Comparison of ENCODE assay signal across 11 cellular contexts in the genomic region with DNA sequence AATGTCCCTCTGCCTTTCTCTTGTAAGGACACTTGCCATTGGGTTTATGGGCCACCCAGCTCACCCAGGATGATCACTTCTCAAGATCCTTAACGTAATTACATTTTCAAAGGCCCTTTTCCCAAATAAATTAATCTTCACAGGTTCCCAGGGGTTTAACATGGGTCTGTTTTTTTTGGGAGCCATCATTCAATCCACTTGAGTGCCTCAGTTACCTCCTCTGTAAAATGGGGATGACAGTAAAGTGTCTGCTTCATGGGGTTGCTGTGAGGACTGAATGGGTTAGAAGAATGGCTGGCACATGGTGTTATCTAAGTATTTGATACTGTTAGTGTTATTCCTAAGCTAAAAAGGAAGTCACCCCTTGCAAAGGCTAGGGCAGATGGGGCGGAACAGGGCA. TPM values are rescaled to one million over a fixed set of nuclear protein-coding genes. Genes with fewer than 3 reads are reported as not detected.
DNase-seq lines count a peak whose midpoint lies in the region; ATAC-seq and TF ChIP-seq lines count a peak whose summit lies in the region.
"Had no signal": no experiment of that assay in that cellular context is flagged by ENCODE, and none has a peak within 500 bp of the region (broad histone marks: within the 10 kb centered on the region; RNA-seq: fewer than 3 reads in every experiment).

No MANE protein-coding gene starts in this region.

- ATAC-seq in psoas muscle (no peak), GM18520 (IDR thresholded peaks at IDR 0.05; ENCODE audit: unreplicated experiment) (no peak)

- H3K36me3 ChIP-seq in psoas muscle (ENCODE audit: insufficient read depth in 1 of 2, low read depth in 1 of 2) = no peaks in the 10 kb centered on the region

- no peaks in the 10 kb centered on the region for H3K9me3 Mint-ChIP-seq in CD14-positive monocyte
- H3K9me3 Mint-ChIP-seq in IgD-negative memory B cell = no peaks in the 10 kb centered on the region

- peaks cover 0 to 1% (median 0%) of the 10 kb centered on the region in 3 donors for H3K27me3 Mint-ChIP-seq in CD14-positive monocyte (ENCODE audit: low read depth in 3 of 3)
- H3K27me3 Mint-ChIP-seq in IgD-negative memory B cell = no peaks in the 10 kb centered on the region

- DNase-seq in CD14-positive monocyte (ENCODE audit: low spot score) (no peak), caudate nucleus (lab: John Stamatoyannopoulos, UW) (no peak), psoas muscle (peak in 1 of 2 donors; percentile 32), NCI-H510A treated with DMSO at 0.1 percent for 48 hours (lab: John Stamatoyannopoulos, UW) (no peak), SKM-1 treated with dmso at 0.1 percent for 144 hours (lab: John Stamatoyannopoulos, UW; ENCODE audit: unreplicated experiment) (no peak), dedifferentiated amniotic fluid mesenchymal stem cell (ENCODE audit: extremely low spot score) (no peak)
- DNase-seq: NCI-H1436, NCI-H748 treated with DMSO at 0.1 percent for 48 hours had no signal

- peaks cover 20% of the 10 kb centered on the region for H3K4me1 ChIP-seq in psoas muscle

- intact Hi-C loops in CD14-positive monocyte (cut with micrococcal nuclease) = loop anchor here in 1 of 2 donors (5.0 kb wide), 1 partner anchor 395 kb away; the partner anchor contains the start of gene SLC29A3
- intact Hi-C loops in psoas muscle (cut with DNase I) = loop anchor here in 1 of 2 donors (5.0 kb wide), 1 partner anchor 320 kb away; no protein-coding TSS in a partner anchor

- H3K4me1 Mint-ChIP-seq in CD14-positive monocyte (peaks cover 95% of the 10 kb centered on the region), IgD-negative memory B cell (peaks cover 25 to 47% (median 32%) of the 10 kb centered on the region in 3 donors)

- H3K27ac ChIP-seq in caudate nucleus (ENCODE audit: low read depth, low read length) (peak overlapping the region; percentile 99), psoas muscle (peak overlapping the region; percentile 65)

- no peak for TF ChIP-seq CTCF in CD14-positive monocyte (IDR thresholded peaks at IDR 0.05)
- no peak for TF ChIP-seq CTCF in psoas muscle (IDR thresholded peaks at IDR 0.05)

- WGBS in psoas muscle, 3 donors = 88 to 94% (median 91%) methylated on average over 2 of the region's 2 CpGs

- H3K27ac Mint-ChIP-seq in CD14-positive monocyte = peak overlapping the region in 5 of 7 donors; percentile 45 to 97 (median 90)
- peak overlapping the region; percentile 24 to 53 (median 49) for H3K27ac Mint-ChIP-seq in IgD-negative memory B cell

- H3K4me3 ChIP-seq in psoas muscle = no peak overlapping the region

- no peaks in the 10 kb centered on the region for H3K9me3 ChIP-seq in psoas muscle

- H3K4me3 Mint-ChIP-seq in CD14-positive monocyte (peak overlapping the region; percentile 34 to 98), IgD-negative memory B cell (peak overlapping the region in 1 of 4 donors; percentile 23)

- H3K36me3 Mint-ChIP-seq in CD14-positive monocyte = peaks cover 26 to 27% of the 10 kb centered on the region in 2 donors
- no peaks in the 10 kb centered on the region for H3K36me3 Mint-ChIP-seq in IgD-negative memory B cell

- H3K27me3 ChIP-seq in psoas muscle (ENCODE audit: insufficient read depth in 3 of 3, low read length in 2 of 3) = no peaks in the 10 kb centered on the region

RNA-seq across cellular contexts. Expression of gene C10orf105, which starts 7.4 kb away (rescaled TPM):
- polyA plus RNA-seq in CD14-positive monocyte (under 1 TPM; 0.18 to 0.48 TPM), IgD-negative memory B cell (not detected), psoas muscle (under 1 TPM; 0.01 to 0.03 (median 0.03) TPM)
- total RNA-seq in psoas muscle = not detected
- total RNA-seq: SK-MEL-5 had no signal
